ENCODE assay signal across 12 cellular contexts in the genomic region with DNA sequence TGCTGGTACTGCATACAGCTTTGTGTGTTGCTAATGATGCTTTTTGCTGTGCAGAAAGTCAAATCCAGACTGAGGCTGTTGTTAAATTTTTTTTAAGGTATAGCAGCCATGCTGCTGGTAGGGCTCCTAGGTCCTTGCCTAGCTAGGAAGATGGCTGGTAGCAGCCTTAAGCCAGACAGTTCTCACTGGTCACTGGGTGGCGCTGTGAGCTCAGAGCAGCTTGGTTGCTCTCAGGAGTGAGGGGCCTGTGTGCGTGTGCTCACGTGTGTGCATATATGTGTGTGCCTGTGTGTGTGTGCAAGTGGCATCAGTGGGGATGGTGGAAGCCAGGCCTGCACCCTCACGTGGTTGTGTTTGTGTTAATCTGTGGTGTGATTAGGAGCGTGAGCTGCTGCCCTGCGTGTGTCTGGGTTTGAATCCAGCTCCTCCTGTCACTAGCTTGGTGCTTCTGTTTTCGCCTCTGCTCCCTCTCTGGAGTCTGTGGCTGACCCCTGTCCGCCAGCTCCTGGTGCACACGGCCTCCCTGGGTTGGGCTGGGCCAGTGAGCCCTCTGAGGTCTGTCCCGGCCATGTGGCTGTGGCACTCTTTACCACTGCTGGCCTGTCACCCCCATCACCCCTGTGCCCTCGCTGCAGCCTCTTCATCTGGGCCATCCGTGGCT. TPM values are rescaled to one million over a fixed set of nuclear protein-coding genes. Genes with fewer than 3 reads are reported as not detected.
DNase-seq lines count a peak whose midpoint lies in the region; ATAC-seq, FAIRE-seq and TF ChIP-seq lines count a peak whose summit lies in the region.
"Had no signal": no experiment of that assay in that cellular context is flagged by ENCODE, and none has a peak within 500 bp of the region (broad histone marks: within the 10 kb centered on the region; RNA-seq: fewer than 3 reads in every experiment).

No MANE protein-coding gene starts in this region.

- TF ChIP-seq EP300 in H1 (IDR thresholded peaks at IDR 0.05; ENCODE audit: borderline replicate concordance in 1 of 2, low read depth in 2 of 2, low read length in 2 of 2), result no peak

- no peak overlapping the region for H4K91ac ChIP-seq in H1 (replicated peaks; ENCODE audit: insufficient read length, low read length)

- TF ChIP-seq RAD21 in H1 (IDR thresholded peaks at IDR 0.05 in 1 of 2, conservative IDR thresholded peaks at IDR 0.05 in 1 of 2; ENCODE audit: low read depth in 2 of 2, low read length in 2 of 2), result peak; percentile 82 to 85

- H3K4me2 ChIP-seq in KMS-11 (no peak overlapping the region), H1 (ENCODE audit: insufficient read depth in 1 of 2, low read depth in 2 of 2, low read length in 2 of 2) (no peak overlapping the region)

- no peaks in the 10 kb centered on the region for H3K23me2 ChIP-seq in H1 (ENCODE audit: low read depth, low read length)

- no peak overlapping the region for H4K8ac ChIP-seq in H1 (ENCODE audit: extremely low read depth, insufficient read depth, low read length)

- no peaks in the 10 kb centered on the region for H3K79me1 ChIP-seq in H1 (ENCODE audit: low read depth, low read length)

- H3K4me1 ChIP-seq in right cardiac atrium (ENCODE audit: control insufficient read depth, insufficient read depth, low read length) (peaks cover 4% of the 10 kb centered on the region), heart right ventricle (peaks cover 0 to 29% (median 14%) of the 10 kb centered on the region in 9 donors), KMS-11 (ENCODE audit: low read depth, poor library complexity, severe bottlenecking) (no peaks in the 10 kb centered on the region), H1 (replicated peaks in 1 of 4; ENCODE audit: control insufficient read depth in 3 of 4, insufficient read depth in 4 of 4, low read length in 3 of 4) (no peaks in the 10 kb centered on the region), body of pancreas (no peaks in the 10 kb centered on the region)

- H3K9me3 ChIP-seq in right cardiac atrium (ENCODE audit: control insufficient read depth, low read length) (no peaks in the 10 kb centered on the region), heart right ventricle (peaks cover 0 to 7% (median 0%) of the 10 kb centered on the region in 11 donors), H1 (ENCODE audit: insufficient read depth in 2 of 2, low read depth in 1 of 2, low read length in 1 of 2) (peaks cover 0 to 5% of the 10 kb centered on the region in 2 experiments; a peak in 1 of 4 replicates), body of pancreas (peaks cover 0 to 7% (median 0%) of the 10 kb centered on the region in 3 donors)

- ATAC-seq in right cardiac atrium (peak in 1 of 2 donors; percentile 3), heart right ventricle (no peak), body of pancreas (no peak)

- H2BK120ac ChIP-seq in H1 (replicated peaks; ENCODE audit: low read depth, low read length), result no peak overlapping the region

- 0 out of 2 replicates have a peak overlapping the region, but pooled peaks have one; percentile 49 for H2AK5ac ChIP-seq in H1 (ENCODE audit: low read depth, low read length)

- H2AFZ ChIP-seq in KMS-11 (ENCODE audit: low read depth) (no peak overlapping the region), H1 (ENCODE audit: low read length) (no peak overlapping the region)

- no peak overlapping the region for H2BK12ac ChIP-seq in H1 (ENCODE audit: low read depth, low read length)

- TF ChIP-seq CTCF in heart right ventricle (IDR thresholded peaks at IDR 0.05) (no peak), KMS-11 (conservative IDR thresholded peaks at IDR 0.05; ENCODE audit: low read depth, low read length) (0 out of 2 replicates have a peak, but pooled peaks have one; percentile 14), H1 (IDR thresholded peaks at IDR 0.05; ENCODE audit: control extremely low read depth in 1 of 3, insufficient read depth in 1 of 3, low read depth in 1 of 3, low read length in 3 of 3) (peak in 2 of 3 experiments; percentile 70 to 87; a peak in 3 of 4 replicates), body of pancreas (IDR thresholded peaks at IDR 0.05) (no peak)

- no peak overlapping the region for H2BK5ac ChIP-seq in H1 (ENCODE audit: low read depth, low read length)

- H4K20me1 ChIP-seq in KMS-11 (ENCODE audit: insufficient read depth), result no peaks in the 10 kb centered on the region
- H4K20me1 ChIP-seq in H1 (replicated peaks in 1 of 2; ENCODE audit: control insufficient read depth in 1 of 2, insufficient read depth in 2 of 2, low read length in 2 of 2), result no peaks in the 10 kb centered on the region

- no peak overlapping the region for H4K5ac ChIP-seq in H1 (ENCODE audit: insufficient read length, low read depth, low read length)

- CTCF ChIA-PET in H1 (lab: Charles Lee; ENCODE audit: partially characterized antibody), result interaction anchor here (0.6 to 5.9 kb wide), 45 partner anchors 9 to 482 kb away, joined by 3 to 80 read pairs (median 4); no protein-coding TSS in a partner anchor

- no peak overlapping the region for H3K4ac ChIP-seq in H1 (replicated peaks; ENCODE audit: insufficient read length, low read depth, low read length)

- H3K27me3 ChIP-seq in right cardiac atrium (ENCODE audit: control insufficient read depth, insufficient read depth) (no peaks in the 10 kb centered on the region), heart right ventricle (no peaks in the 10 kb centered on the region), KMS-11 (ENCODE audit: insufficient read depth, low read depth) (peaks cover 16% of the 10 kb centered on the region; the same call in 1 of the 2 replicates), H1 (replicated peaks in 1 of 4; ENCODE audit: control insufficient read depth in 3 of 4, extremely low read depth in 1 of 4, insufficient read depth in 3 of 4, low read length in 3 of 4) (no peaks in the 10 kb centered on the region), body of pancreas (no peaks in the 10 kb centered on the region)

- H2BK20ac ChIP-seq in H1 (ENCODE audit: low read length), result no peak overlapping the region

- no peak overlapping the region for H3K18ac ChIP-seq in H1 (ENCODE audit: extremely low read depth, low read length)

- H3K27ac ChIP-seq in right cardiac atrium (ENCODE audit: low read length) (peak overlapping the region; percentile 40), heart right ventricle (peak overlapping the region in 2 of 10 donors; percentile 35 to 63), KMS-11 (no peak overlapping the region), H1 (ENCODE audit: low read depth, low read length) (no peak overlapping the region), body of pancreas (no peak overlapping the region)
- H3K27ac ChIP-seq: SK-N-MC had no signal

- no peak overlapping the region for H3K56ac ChIP-seq in H1 (replicated peaks; ENCODE audit: insufficient read length, low read depth, low read length)

- POLR2A ChIA-PET in H1 (lab: Charles Lee; ENCODE audit: partially characterized antibody), result no interaction called here

- TF ChIP-seq POLR2A in H1 (IDR thresholded peaks at IDR 0.05; ENCODE audit: control extremely low read depth in 1 of 2, low read depth in 2 of 2, low read length in 2 of 2) (no peak), body of pancreas (IDR thresholded peaks at IDR 0.05) (no peak)

- H3K4me3 ChIP-seq in right cardiac atrium (ENCODE audit: low read length), result no peak overlapping the region
- H3K4me3 ChIP-seq in heart right ventricle, result no peak overlapping the region
- no peak overlapping the region for H3K4me3 ChIP-seq in KMS-11 (IDR thresholded peaks at IDR 0.05; ENCODE audit: insufficient read depth, low read depth, low read length)
- H3K4me3 ChIP-seq in H1 (ENCODE audit: extremely low read depth in 1 of 4, insufficient read depth in 2 of 4, low read depth in 3 of 4, low read length in 4 of 4), result no peak overlapping the region
- no peak overlapping the region for H3K4me3 ChIP-seq in body of pancreas
- H3K4me3 ChIP-seq: SK-N-MC had no signal

- H3K9ac ChIP-seq in KMS-11, result no peak overlapping the region
- H3K9ac ChIP-seq in H1 (replicated peaks in 1 of 4; ENCODE audit: extremely low read depth in 1 of 4, low read depth in 3 of 4, low read length in 3 of 4), result no peak overlapping the region

- H3K14ac ChIP-seq in H1 (ENCODE audit: insufficient read length), result no peak overlapping the region

- intact Hi-C loops in right cardiac atrium (cut with DNase I), result no loop called here
- intact Hi-C loops in heart right ventricle (cut with DNase I), result no loop called here
- intact Hi-C loops in body of pancreas (cut with DNase I), result no loop called here

- DNase-seq in right cardiac atrium, result no peak
- DNase-seq in heart right ventricle, result no peak
- DNase-seq in H1 (ENCODE audit: low read depth in 1 of 2, low spot score in 2 of 2), result peak; percentile 10 to 66
- no peak for DNase-seq in AG08396 (ENCODE audit: low spot score)
- no peak for DNase-seq in SW 1271 (lab: John Stamatoyannopoulos, UW)
- no peak for DNase-seq in NCI-H2171 (lab: John Stamatoyannopoulos, UW)
- no peak for DNase-seq in body of pancreas
- DNase-seq: activated CD4-positive, alpha-beta T cell treated with anti-CD3 and anti-CD28 coated beads for 4 hours; activated naive CD4-positive, alpha-beta T cell; NCI-H510A treated with DMSO at 0.1 percent for 48 hours had no signal

- H3K79me2 ChIP-seq in KMS-11 (ENCODE audit: insufficient read depth, low read depth) (no peaks in the 10 kb centered on the region), H1 (ENCODE audit: control insufficient read depth in 1 of 2, insufficient read depth in 2 of 2, low read length in 2 of 2) (no peaks in the 10 kb centered on the region)

- no peaks in the 10 kb centered on the region for H3K36me3 ChIP-seq in heart right ventricle
- no peaks in the 10 kb centered on the region for H3K36me3 ChIP-seq in KMS-11 (ENCODE audit: insufficient read depth)
- H3K36me3 ChIP-seq in H1 (ENCODE audit: control insufficient read depth in 2 of 4, insufficient read depth in 4 of 4, low read length in 3 of 4), result no peaks in the 10 kb centered on the region
- no peaks in the 10 kb centered on the region for H3K36me3 ChIP-seq in body of pancreas (replicated peaks in 1 of 2; ENCODE audit: insufficient read depth in 1 of 2, low read depth in 2 of 2)

- FAIRE-seq in H1 (lab: Jason Lieb, UNC), result no peak

- no peak overlapping the region for H2BK15ac ChIP-seq in H1 (ENCODE audit: low read length)

- H3K23ac ChIP-seq in H1 (ENCODE audit: insufficient read length), result no peak overlapping the region

- 94% methylated on average over 12 of the region's 12 CpGs for WGBS in right cardiac atrium
- 93 to 95% methylated on average over 12 of the region's 12 CpGs for WGBS in heart right ventricle, 2 donors
- 90% methylated on average over 12 of the region's 12 CpGs; no CpG with 5 or more reads in 1 of the 2 experiments for WGBS in H1 (ENCODE audit: extremely low coverage in 1 of 2, insufficient coverage in 1 of 2, insufficient read length in 1 of 2, insufficient replicate concordance in 2 of 2, low coverage in 1 of 2, low lambda C conversion rate in 2 of 2, missing lambda C conversion rate in 1 of 2), 2 experiments
- 87 to 93% methylated on average over 9 to 12 of the region's 12 CpGs for WGBS in body of pancreas, 2 donors

RNA-seq across cellular contexts. Expression of a gene that starts 46.1 kb away (rescaled TPM):
- total RNA-seq in right cardiac atrium (1 to 10 TPM; 2.7 to 7.3 (median 2.8) TPM), heart right ventricle (1 to 10 TPM in 9 of 10 donors, under 1 TPM in 1; 0.95 to 5.4 (median 2.6) TPM), body of pancreas (under 1 TPM; 0.26 to 0.33 TPM)
- polyA plus RNA-seq in right cardiac atrium (2.1 TPM), heart right ventricle (under 1 TPM; 0.25 to 0.66 TPM), H1 (2011; rRNA removed) (0.36 and 0.57 TPM in 2 replicates)
- 0.75 and 1.8 TPM in 2 replicates for total RNA-seq in H1 (2021; fragmentation: NEBNext Ultra II Directional; extraction: Animal tissue kit (Norgen Biotek cat#: 25700))
- 0.32 TPM for polyA plus RNA-seq in H1 (2011; cell fraction: cytosol; rRNA removed)
- 1.2 TPM for polyA plus RNA-seq in H1 (2011; cell fraction: nucleus; rRNA removed)
- 0.33 to 1.2 TPM (median 0.82 TPM) in 4 replicates for polyA plus RNA-seq in H1 (2012, experiment 1 of 2)
- 0.18 TPM for polyA plus RNA-seq in H1 (2012, experiment 2 of 2)
- polyA plus RNA-seq in H1 (2013, experiment 1 of 2), result 1.4 TPM
- 1.1 TPM for polyA plus RNA-seq in H1 (2013, experiment 2 of 2)
- 1.0 and 1.8 TPM in 2 replicates for polyA minus RNA-seq in H1 (2011; rRNA and poly(A)+ RNA removed)
- 1.3 TPM for polyA minus RNA-seq in H1 (2011; cell fraction: cytosol; rRNA and poly(A)+ RNA removed)
- polyA minus RNA-seq in H1 (2011; cell fraction: nucleus; rRNA and poly(A)+ RNA removed), result 0.60 TPM

Comparison
In these comparisons a context has a peak if more than half of its experiments do, and no peak if none do; other contexts are left out.
1. DNase-seq: peak in H1 (2 of 2); none in right cardiac atrium (0 of 3), heart right ventricle (0 of 2), AG08396 (single experiment), SW 1271 (0 of 2), NCI-H2171 (single experiment) and body of pancreas (0 of 4).
2. CTCF ChIP-seq: peak in KMS-11 (single experiment) and H1 (2 of 3); none in heart right ventricle (0 of 9) and body of pancreas (0 of 7).